Comparison of ENCODE assay signal across 1 cellular context in the genomic region with DNA sequence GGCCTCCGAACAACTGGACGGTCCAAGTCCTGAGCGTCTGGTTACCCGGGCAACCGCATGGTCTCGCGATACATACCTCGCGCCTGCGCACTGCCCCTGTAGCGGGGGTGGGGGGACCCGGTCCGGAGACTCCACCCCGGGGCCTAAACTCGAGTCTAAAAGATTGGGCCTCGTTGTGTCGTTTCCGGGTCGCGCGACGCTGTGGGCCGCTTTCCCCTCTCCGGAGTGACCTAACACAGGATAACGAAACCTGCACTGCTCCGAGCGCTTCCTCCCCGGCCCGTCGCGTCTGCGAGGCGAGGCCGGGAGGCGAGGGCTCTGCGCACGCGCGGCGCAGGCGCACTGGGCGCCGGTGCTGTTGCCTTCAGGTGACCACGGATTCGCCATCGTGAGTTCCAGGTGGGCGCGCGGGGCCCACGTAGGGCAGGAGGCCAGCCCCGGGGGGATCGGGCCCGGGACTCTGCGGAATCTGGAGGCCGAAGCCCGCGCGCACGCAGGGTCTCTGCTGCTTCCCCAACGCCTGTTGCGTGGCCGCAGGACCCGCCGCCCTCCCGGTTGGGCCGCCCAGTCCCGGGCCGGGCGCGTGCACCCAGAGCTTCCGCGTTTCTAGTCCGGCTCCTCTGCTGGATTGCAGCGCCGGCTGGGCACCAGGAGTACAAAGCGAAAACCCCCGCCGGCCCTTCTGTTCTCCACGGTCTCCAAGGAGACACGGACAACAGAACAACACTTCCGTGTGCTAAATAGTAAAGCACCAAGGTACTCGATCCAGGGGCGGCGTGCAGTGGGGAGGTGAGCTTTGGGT.
TF ChIP-seq lines count a peak whose summit lies in the region.

A gene with protein sequence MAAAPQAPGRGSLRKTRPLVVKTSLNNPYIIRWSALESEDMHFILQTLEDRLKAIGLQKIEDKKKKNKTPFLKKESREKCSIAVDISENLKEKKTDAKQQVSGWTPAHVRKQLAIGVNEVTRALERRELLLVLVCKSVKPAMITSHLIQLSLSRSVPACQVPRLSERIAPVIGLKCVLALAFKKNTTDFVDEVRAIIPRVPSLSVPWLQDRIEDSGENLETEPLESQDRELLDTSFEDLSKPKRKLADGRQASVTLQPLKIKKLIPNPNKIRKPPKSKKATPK (plus strand): TSS at position 345 of the 802 bp plus-strand sequence. CDS start 5,960 bp downstream, outside the sequence.

TF ChIP-seq in HepG2, 621 proteins besides CTCF, POLR2A, EP300 and RAD21 (continued from another document and continues in another):
- TF ChIP-seq, protein P1, sequence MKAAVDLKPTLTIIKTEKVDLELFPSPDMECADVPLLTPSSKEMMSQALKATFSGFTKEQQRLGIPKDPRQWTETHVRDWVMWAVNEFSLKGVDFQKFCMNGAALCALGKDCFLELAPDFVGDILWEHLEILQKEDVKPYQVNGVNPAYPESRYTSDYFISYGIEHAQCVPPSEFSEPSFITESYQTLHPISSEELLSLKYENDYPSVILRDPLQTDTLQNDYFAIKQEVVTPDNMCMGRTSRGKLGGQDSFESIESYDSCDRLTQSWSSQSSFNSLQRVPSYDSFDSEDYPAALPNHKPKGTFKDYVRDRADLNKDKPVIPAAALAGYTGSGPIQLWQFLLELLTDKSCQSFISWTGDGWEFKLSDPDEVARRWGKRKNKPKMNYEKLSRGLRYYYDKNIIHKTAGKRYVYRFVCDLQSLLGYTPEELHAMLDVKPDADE (CRISPR knock-in tag; IDR thresholded peaks at IDR 0.05) = no peak
- TF ChIP-seq ZNF660 (CRISPR knock-in tag; IDR thresholded peaks at IDR 0.05; ENCODE audit: borderline replicate concordance, low read depth) (no peak), ZNF7 (CRISPR knock-in tag; IDR thresholded peaks at IDR 0.05) (no peak), HOXA5 (CRISPR knock-in tag; IDR thresholded peaks at IDR 0.05) (peak; percentile 84), ZNF124 (CRISPR knock-in tag; IDR thresholded peaks at IDR 0.05) (peak; percentile 56; the same call in 1 of the 2 replicates), DR1 (CRISPR knock-in tag; IDR thresholded peaks at IDR 0.05) (peak; percentile 58; the same call in 1 of the 2 replicates), ZFP37 (CRISPR knock-in tag; IDR thresholded peaks at IDR 0.05; ENCODE audit: borderline replicate concordance) (peak; percentile 44; the same call in 1 of the 2 replicates), LCORL (IDR thresholded peaks at IDR 0.05) (no peak), LCORL (CRISPR knock-in tag; IDR thresholded peaks at IDR 0.05) (peak; percentile 60), FOXO1 (CRISPR knock-in tag; IDR thresholded peaks at IDR 0.05) (peak; percentile 35; the same call in 1 of the 2 replicates), ZFP36 (IDR thresholded peaks at IDR 0.05; ENCODE audit: borderline replicate concordance, low read depth, low read length, partially characterized antibody) (no peak), ZMAT5 (CRISPR knock-in tag; IDR thresholded peaks at IDR 0.05; ENCODE audit: borderline replicate concordance, low read depth) (no peak), SRSF4 (IDR thresholded peaks at IDR 0.05; ENCODE audit: low read depth, low read length, poor library complexity, severe bottlenecking) (no peak), AHR (CRISPR knock-in tag; IDR thresholded peaks at IDR 0.05) (0 out of 2 replicates have a peak, but pooled peaks have one; percentile 80), ZNF652 (CRISPR knock-in tag; IDR thresholded peaks at IDR 0.05; ENCODE audit: borderline replicate concordance, low read depth) (no peak), PHF8 (CRISPR knock-in tag; IDR thresholded peaks at IDR 0.05) (peak; percentile 98), ZNF17 (CRISPR knock-in tag; IDR thresholded peaks at IDR 0.05) (0 out of 2 replicates have a peak, but pooled peaks have one; percentile 49), GATAD1 (CRISPR knock-in tag; IDR thresholded peaks at IDR 0.05) (peak; percentile 87), HMGXB4 (CRISPR knock-in tag; IDR thresholded peaks at IDR 0.05; ENCODE audit: borderline replicate concordance in 1 of 2, low read depth in 1 of 2) (peak; percentile 89 to 90), FOXC1 (CRISPR knock-in tag; IDR thresholded peaks at IDR 0.05; ENCODE audit: borderline replicate concordance) (peak; percentile 79; the same call in 1 of the 2 replicates), ATF3 (CRISPR knock-in tag; IDR thresholded peaks at IDR 0.05) (no peak), REST (IDR thresholded peaks at IDR 0.05; ENCODE audit: borderline replicate concordance in 1 of 2, low read depth in 1 of 2, low read length in 2 of 2) (0 out of 4 replicates have a peak, but pooled peaks of 1 of the 2 experiments have one; percentile 48), TFAP4 (IDR thresholded peaks at IDR 0.05; ENCODE audit: borderline replicate concordance, low read depth) (peak; percentile 52; the same call in 1 of the 2 replicates), SMAD9 (CRISPR knock-in tag; IDR thresholded peaks at IDR 0.05) (no peak), THYN1 (CRISPR knock-in tag; IDR thresholded peaks at IDR 0.05; ENCODE audit: borderline replicate concordance, low read depth) (peak; percentile 79; the same call in 1 of the 2 replicates), PHF21A (CRISPR knock-in tag; IDR thresholded peaks at IDR 0.05) (peak; percentile 53), MTF2 (CRISPR knock-in tag; IDR thresholded peaks at IDR 0.05; ENCODE audit: borderline replicate concordance) (peak; percentile 94; the same call in 1 of the 2 replicates), HNRNPH1 (optimal IDR thresholded peaks at IDR 0.05; ENCODE audit: low read depth, low read length) (no peak), MXD1 (CRISPR knock-in tag; IDR thresholded peaks at IDR 0.05) (peak; percentile 94), SNAPC5 (CRISPR knock-in tag; IDR thresholded peaks at IDR 0.05; ENCODE audit: borderline replicate concordance) (peak; percentile 91; the same call in 1 of the 2 replicates), HCFC1 (IDR thresholded peaks at IDR 0.05; ENCODE audit: low read depth, low read length) (no peak; the same call in 1 of the 2 replicates)
- TF ChIP-seq, protein P2, sequence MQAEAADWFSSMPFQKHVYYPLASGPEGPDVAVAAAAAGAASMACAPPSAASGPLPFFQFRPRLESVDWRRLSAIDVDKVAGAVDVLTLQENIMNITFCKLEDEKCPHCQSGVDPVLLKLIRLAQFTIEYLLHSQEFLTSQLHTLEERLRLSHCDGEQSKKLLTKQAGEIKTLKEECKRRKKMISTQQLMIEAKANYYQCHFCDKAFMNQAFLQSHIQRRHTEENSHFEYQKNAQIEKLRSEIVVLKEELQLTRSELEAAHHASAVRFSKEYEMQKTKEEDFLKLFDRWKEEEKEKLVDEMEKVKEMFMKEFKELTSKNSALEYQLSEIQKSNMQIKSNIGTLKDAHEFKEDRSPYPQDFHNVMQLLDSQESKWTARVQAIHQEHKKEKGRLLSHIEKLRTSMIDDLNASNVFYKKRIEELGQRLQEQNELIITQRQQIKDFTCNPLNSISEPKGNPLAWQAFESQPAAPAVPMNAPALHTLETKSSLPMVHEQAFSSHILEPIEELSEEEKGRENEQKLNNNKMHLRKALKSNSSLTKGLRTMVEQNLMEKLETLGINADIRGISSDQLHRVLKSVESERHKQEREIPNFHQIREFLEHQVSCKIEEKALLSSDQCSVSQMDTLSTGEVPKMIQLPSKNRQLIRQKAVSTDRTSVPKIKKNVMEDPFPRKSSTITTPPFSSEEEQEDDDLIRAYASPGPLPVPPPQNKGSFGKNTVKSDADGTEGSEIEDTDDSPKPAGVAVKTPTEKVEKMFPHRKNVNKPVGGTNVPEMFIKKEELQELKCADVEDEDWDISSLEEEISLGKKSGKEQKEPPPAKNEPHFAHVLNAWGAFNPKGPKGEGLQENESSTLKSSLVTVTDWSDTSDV (CRISPR knock-in tag; IDR thresholded peaks at IDR 0.05) = peak; percentile 90; the same call in 1 of the 2 replicates
- TF ChIP-seq, protein P3, sequence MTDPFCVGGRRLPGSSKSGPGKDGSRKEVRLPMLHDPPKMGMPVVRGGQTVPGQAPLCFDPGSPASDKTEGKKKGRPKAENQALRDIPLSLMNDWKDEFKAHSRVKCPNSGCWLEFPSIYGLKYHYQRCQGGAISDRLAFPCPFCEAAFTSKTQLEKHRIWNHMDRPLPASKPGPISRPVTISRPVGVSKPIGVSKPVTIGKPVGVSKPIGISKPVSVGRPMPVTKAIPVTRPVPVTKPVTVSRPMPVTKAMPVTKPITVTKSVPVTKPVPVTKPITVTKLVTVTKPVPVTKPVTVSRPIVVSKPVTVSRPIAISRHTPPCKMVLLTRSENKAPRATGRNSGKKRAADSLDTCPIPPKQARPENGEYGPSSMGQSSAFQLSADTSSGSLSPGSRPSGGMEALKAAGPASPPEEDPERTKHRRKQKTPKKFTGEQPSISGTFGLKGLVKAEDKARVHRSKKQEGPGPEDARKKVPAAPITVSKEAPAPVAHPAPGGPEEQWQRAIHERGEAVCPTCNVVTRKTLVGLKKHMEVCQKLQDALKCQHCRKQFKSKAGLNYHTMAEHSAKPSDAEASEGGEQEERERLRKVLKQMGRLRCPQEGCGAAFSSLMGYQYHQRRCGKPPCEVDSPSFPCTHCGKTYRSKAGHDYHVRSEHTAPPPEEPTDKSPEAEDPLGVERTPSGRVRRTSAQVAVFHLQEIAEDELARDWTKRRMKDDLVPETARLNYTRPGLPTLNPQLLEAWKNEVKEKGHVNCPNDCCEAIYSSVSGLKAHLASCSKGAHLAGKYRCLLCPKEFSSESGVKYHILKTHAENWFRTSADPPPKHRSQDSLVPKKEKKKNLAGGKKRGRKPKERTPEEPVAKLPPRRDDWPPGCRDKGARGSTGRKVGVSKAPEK (CRISPR knock-in tag; IDR thresholded peaks at IDR 0.05; ENCODE audit: borderline replicate concordance) = no peak
- TF ChIP-seq, protein P4, sequence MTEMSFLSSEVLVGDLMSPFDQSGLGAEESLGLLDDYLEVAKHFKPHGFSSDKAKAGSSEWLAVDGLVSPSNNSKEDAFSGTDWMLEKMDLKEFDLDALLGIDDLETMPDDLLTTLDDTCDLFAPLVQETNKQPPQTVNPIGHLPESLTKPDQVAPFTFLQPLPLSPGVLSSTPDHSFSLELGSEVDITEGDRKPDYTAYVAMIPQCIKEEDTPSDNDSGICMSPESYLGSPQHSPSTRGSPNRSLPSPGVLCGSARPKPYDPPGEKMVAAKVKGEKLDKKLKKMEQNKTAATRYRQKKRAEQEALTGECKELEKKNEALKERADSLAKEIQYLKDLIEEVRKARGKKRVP (CRISPR knock-in tag; IDR thresholded peaks at IDR 0.05) = peak in 1 of 2 experiments; percentile 84; a peak in 1 of 4 replicates
